8 cellular contexts compared by ENCODE assay signal in genomic region chr3:138834359-138835176, GRCh38. TPM values are rescaled to one million over a fixed set of nuclear protein-coding genes. Genes with fewer than 3 reads are reported as not detected.
DNase-seq lines count a peak whose midpoint lies in the region; ATAC-seq, FAIRE-seq and TF ChIP-seq lines count a peak whose summit lies in the region.

Gene PIK3CB, minus strand, starts transcription at chr3:138834928. Its CDS starts 75,585 bp downstream, at chr3:138759343.

- H3K9me3 ChIP-seq in keratinocyte (ENCODE audit: control insufficient read depth, low read depth, low read length) = no peaks in the 10 kb centered on the region

- H3K4me1 ChIP-seq in keratinocyte (ENCODE audit: control insufficient read depth, extremely low read depth, insufficient read depth, low read length) = peaks cover 12% of the 10 kb centered on the region

- FAIRE-seq in keratinocyte (lab: Jason Lieb, UNC) = no peak

- no peaks in the 10 kb centered on the region for H3K9me1 ChIP-seq in keratinocyte (ENCODE audit: control insufficient read depth, extremely low read depth, insufficient read depth, low read length)

- H3K4me3 Mint-ChIP-seq in activated B cell treated with CpG ODN at 0.5 μM for 24 hours = peak within 1 kb of the TSS; percentile 92

- no peaks in the 10 kb centered on the region for H4K20me1 ChIP-seq in keratinocyte (ENCODE audit: control insufficient read depth, extremely low read depth, insufficient read depth, low read length)

- in situ Hi-C loops in ACHN (cut with HindIII; ENCODE audit: low pct_ligation_motif_present, low pct_unique_long_range_greater_than_20kb, low sequenced_read_pairs) = no loop called here

- POLR2A ChIA-PET in activated B cell treated with CpG ODN at 0.5 μM for 24 hours (lab: Charles Lee) = no interaction called here

- H3K27me3 Mint-ChIP-seq in activated B cell treated with CpG ODN at 0.5 μM for 24 hours = no peaks in the 10 kb centered on the region

- peak within 1 kb of the TSS; percentile 71 to 90 for H3K4me3 ChIP-seq in cardiac fibroblast (replicated peaks in 1 of 2; ENCODE audit: low read depth in 2 of 2, low read length in 2 of 2)
- H3K4me3 ChIP-seq in keratinocyte (ENCODE audit: control insufficient read depth in 2 of 3, extremely low read depth in 1 of 3, insufficient read depth in 2 of 3, low read depth in 1 of 3, low read length in 3 of 3) = peak within 1 kb of the TSS; percentile 69 to 89 (median 87)

- no peaks in the 10 kb centered on the region for H3K9me3 Mint-ChIP-seq in activated B cell treated with CpG ODN at 0.5 μM for 24 hours

- H3K79me2 ChIP-seq in keratinocyte (ENCODE audit: control insufficient read depth, insufficient read depth, low read length) = peaks cover 45% of the 10 kb centered on the region

- peak; percentile 96 for ATAC-seq in GM18867 (IDR thresholded peaks at IDR 0.05; ENCODE audit: unreplicated experiment)
- peak; percentile 89 for ATAC-seq in HG03103 (IDR thresholded peaks at IDR 0.05; ENCODE audit: low read depth, unreplicated experiment)
- ATAC-seq in activated B cell treated with CpG ODN at 0.5 μM for 24 hours (ENCODE audit: low read depth) = peak; percentile 94

- H3K36me3 Mint-ChIP-seq in activated B cell treated with CpG ODN at 0.5 μM for 24 hours (ENCODE audit: low read depth) = peaks cover 6% of the 10 kb centered on the region

- H3K9ac ChIP-seq in keratinocyte (ENCODE audit: control insufficient read depth, extremely low read depth, insufficient read depth, low read length) = peak within 1 kb of the TSS; percentile 90

- peak within 1 kb of the TSS; percentile 95 for H3K27ac Mint-ChIP-seq in activated B cell treated with CpG ODN at 0.5 μM for 24 hours

- CTCF ChIA-PET in activated B cell treated with CpG ODN at 0.5 μM for 24 hours (lab: Charles Lee) = interaction anchor here (1.0 to 1.5 kb wide), 3 partner anchors 81 to 240 kb away, joined by 3 to 8 read pairs (median 5); no protein-coding TSS in a partner anchor

- intact Hi-C loops in activated B cell treated with CpG ODN at 0.5 μM for 24 hours (cut with micrococcal nuclease) = loop anchor here (1.0 to 5.0 kb wide), 7 partner anchors 56 to 647 kb away; partner anchors contain the start of genes ARMC8, CEP70 and COPB2

- no peaks in the 10 kb centered on the region for H3K27me3 ChIP-seq in keratinocyte (ENCODE audit: control insufficient read depth, extremely low read depth, insufficient read depth, low read length)

- TF ChIP-seq CTCF in activated B cell treated with CpG ODN at 0.5 μM for 24 hours (IDR thresholded peaks at IDR 0.05) (no peak), cardiac fibroblast (IDR thresholded peaks at IDR 0.05; ENCODE audit: low read depth, low read length) (peak; percentile 22), keratinocyte (optimal IDR thresholded peaks at IDR 0.05 in 1 of 3, IDR thresholded peaks at IDR 0.05 in 1 of 3, conservative IDR thresholded peaks at IDR 0.05 in 1 of 3; ENCODE audit: extremely low read depth in 1 of 3, insufficient read depth in 2 of 3, low read length in 3 of 3) (peak in 2 of 3 experiments; percentile 28 to 34)

- DNase-seq in ACHN (peak; percentile 84), NCI-H2227 (lab: John Stamatoyannopoulos, UW; ENCODE audit: unreplicated experiment) (peak; percentile 91), activated B cell treated with CpG ODN at 0.5 μM for 24 hours (peak; percentile 85), cardiac fibroblast (ENCODE audit: low read depth in 2 of 2) (peak; percentile 77 to 88), keratinocyte (ENCODE audit: low read depth, low spot score) (peak; percentile 19)
- DNase-seq in stimulated activated CD4-positive, alpha-beta T cell treated with anti-CD3 and anti-CD28 coated beads, Interleukin-15, amount 100 ng/mL, for 1 hour (ENCODE audit: low read depth in 1 of 2, low spot score in 1 of 2) = peak; percentile 76 to 86

- H3K4me2 ChIP-seq in keratinocyte (ENCODE audit: control insufficient read depth, extremely low read depth, insufficient read depth, low read depth, low read length) = peak within 1 kb of the TSS; percentile 94

- H3K27ac ChIP-seq in keratinocyte (ENCODE audit: control insufficient read depth, insufficient read depth, low read length) = peak within 1 kb of the TSS; percentile 96

- H3K36me3 ChIP-seq in keratinocyte (ENCODE audit: control insufficient read depth in 2 of 2, extremely low read depth in 1 of 2, insufficient read depth in 2 of 2, low read length in 2 of 2) = no peaks in the 10 kb centered on the region

- dilution Hi-C loops in keratinocyte (cut with MboI; ENCODE audit: extremely low pct_ligation_motif_present, low sequenced_read_pairs) = no loop called here

- H3K4me1 Mint-ChIP-seq in activated B cell treated with CpG ODN at 0.5 μM for 24 hours = peaks cover 24% of the 10 kb centered on the region

- H2AFZ ChIP-seq in keratinocyte (ENCODE audit: control insufficient read depth, low read length) = peak within 1 kb of the TSS; percentile 88

RNA-seq across cellular contexts. Expression of gene PIK3CB, which starts in this region (rescaled TPM):
- 19.9 and 21.9 TPM in 2 replicates for total RNA-seq in activated B cell treated with CpG ODN at 0.5 μM for 24 hours
- polyA plus RNA-seq in keratinocyte = 11.5 to 19.9 TPM (median 18.5 TPM) in 3 replicates
- 9.1 TPM for polyA plus RNA-seq in keratinocyte (2011; ENCODE audit: low read depth)
- 13.3 and 24.1 TPM in 2 replicates for polyA plus RNA-seq in keratinocyte (2011; cell fraction: cytosol; rRNA removed)
- polyA plus RNA-seq in keratinocyte (2011; cell fraction: nucleus; rRNA removed) = 12.7 and 16.6 TPM in 2 replicates
- 14.8 and 20.8 TPM in 2 replicates for polyA plus RNA-seq in keratinocyte (2012; ENCODE audit: low replicate concordance)
- polyA minus RNA-seq in keratinocyte = 10.6 to 23.8 TPM (median 11.9 TPM) in 3 replicates
- polyA minus RNA-seq in keratinocyte (2011; cell fraction: cytosol; rRNA and poly(A)+ RNA removed) = 17.6 TPM
- polyA minus RNA-seq in keratinocyte (2011; cell fraction: nucleus; rRNA and poly(A)+ RNA removed) = 14.2 and 37.8 TPM in 2 replicates

Comparison
In these comparisons a context has a peak if more than half of its experiments do, and no peak if none do; other contexts are left out.
1. Peak in every context shown above with its lines: DNase-seq, ATAC-seq, H3K4me3 ChIP-seq and H3K27ac ChIP-seq.
2. DNase-seq: peak in every context shown above with its lines; median percentile 91 in NCI-H2227; 85 in activated B cell treated with CpG ODN at 0.5 μM for 24 hours; 84 in ACHN; 82 in cardiac fibroblast; 81 in stimulated activated CD4-positive, alpha-beta T cell treated with anti-CD3 and anti-CD28 coated beads, Interleukin-15, amount 100 ng/mL, for 1 hour; 19 in keratinocyte.